In the genomic region with DNA sequence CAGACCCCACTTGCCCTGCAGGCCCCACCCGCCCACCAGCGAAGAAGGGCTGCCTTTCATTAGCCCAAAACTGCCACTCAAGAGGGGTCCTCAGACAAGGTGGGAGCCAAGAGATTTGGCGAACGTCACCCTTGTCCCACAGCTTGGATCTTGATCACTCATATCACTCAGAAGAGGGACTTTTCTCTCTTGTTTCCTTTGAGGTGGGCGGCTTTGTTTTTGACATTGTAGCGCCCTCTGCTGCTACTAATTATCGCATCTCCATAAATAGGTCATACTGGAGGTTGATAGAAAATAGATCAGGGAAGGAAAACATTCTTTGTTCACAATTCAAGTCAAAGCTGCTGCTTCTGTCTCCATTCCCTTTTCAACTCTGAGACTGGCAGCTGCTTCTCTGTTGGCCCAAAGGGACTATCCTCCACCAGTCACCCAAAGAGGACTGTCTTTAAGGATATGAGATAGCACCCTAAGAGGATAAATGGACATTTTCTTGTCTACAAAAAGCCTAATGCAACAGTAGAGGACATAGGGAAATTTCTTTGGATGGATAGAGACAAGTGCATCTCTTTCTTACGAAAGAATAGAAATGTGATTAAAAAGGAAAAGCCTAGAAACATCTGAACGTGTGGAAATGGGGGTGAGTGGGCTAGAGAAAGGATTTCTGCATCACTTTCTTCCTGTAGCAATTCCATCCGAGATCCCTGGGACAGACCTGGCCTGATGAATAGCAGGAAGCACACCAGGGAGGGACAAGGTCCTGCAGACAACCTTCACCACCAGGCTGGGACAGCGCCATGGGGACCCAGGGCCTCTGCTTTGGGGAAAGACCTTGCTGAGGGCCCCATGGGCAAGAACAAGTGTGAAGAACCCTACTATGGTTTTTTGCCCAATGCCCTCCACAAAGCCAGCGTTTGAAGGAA, we compare ENCODE assay signal across 8 cellular contexts.
DNase-seq lines count a peak whose midpoint lies in the region; ATAC-seq and TF ChIP-seq lines count a peak whose summit lies in the region.

No MANE protein-coding gene starts in this region.

- H3K36me3 ChIP-seq in cardiac muscle cell (no peaks in the 10 kb centered on the region), right atrium auricular region (no peaks in the 10 kb centered on the region), NT2/D1 (ENCODE audit: insufficient read depth, insufficient read length, low read length) (no peaks in the 10 kb centered on the region)

- peak; percentile 41 for ATAC-seq in HG03342 (IDR thresholded peaks at IDR 0.05; ENCODE audit: unreplicated experiment)
- ATAC-seq in effector memory CD8-positive, alpha-beta T cell (replicated peaks) = peak; percentile 39
- no peak for ATAC-seq in stimulated activated effector memory CD8-positive, alpha-beta T cell treated with anti-CD3 and anti-CD28 coated beads, Interleukin-12 subunit alpha, Interleukin-12 subunit beta, amount 100 ng/mL, for 72 hours

- H3K9me3 Mint-ChIP-seq in effector memory CD8-positive, alpha-beta T cell = no peaks in the 10 kb centered on the region
- no peaks in the 10 kb centered on the region for H3K9me3 Mint-ChIP-seq in T-helper 2 cell treated with Interferon-gamma antibody and Interleukin-4, amounts not matched to agents 5 μg/mL and 100 μg/mL, for 36 hours
- H3K9me3 Mint-ChIP-seq in stimulated activated effector memory CD8-positive, alpha-beta T cell treated with anti-CD3 and anti-CD28 coated beads, Interleukin-12 subunit alpha, Interleukin-12 subunit beta, amount 100 ng/mL, for 72 hours = no peaks in the 10 kb centered on the region

- H3K27me3 Mint-ChIP-seq in effector memory CD8-positive, alpha-beta T cell = no peaks in the 10 kb centered on the region
- H3K27me3 Mint-ChIP-seq in T-helper 2 cell treated with Interferon-gamma antibody and Interleukin-4, amounts not matched to agents 5 μg/mL and 100 μg/mL, for 36 hours (ENCODE audit: low read depth) = no peaks in the 10 kb centered on the region

- peak; percentile 60 to 74 for DNase-seq in cardiac muscle cell (ENCODE audit: low read depth in 1 of 2, low spot score in 1 of 2)
- DNase-seq in right atrium auricular region (ENCODE audit: low spot score) = no peak
- peak; percentile 50 for DNase-seq in NT2/D1 (ENCODE audit: low read depth, low spot score)
- DNase-seq in effector memory CD8-positive, alpha-beta T cell = no peak
- DNase-seq in mucosa of gallbladder (ENCODE audit: low spot score) = peak; percentile 57
- no peak for DNase-seq in T-helper 2 cell treated with Interferon-gamma antibody and Interleukin-4, amounts not matched to agents 5 μg/mL and 100 μg/mL, for 36 hours (ENCODE audit: low spot score)
- no peak for DNase-seq in stimulated activated effector memory CD8-positive, alpha-beta T cell treated with anti-CD3 and anti-CD28 coated beads, Interleukin-12 subunit alpha, Interleukin-12 subunit beta, amount 100 ng/mL, for 72 hours (ENCODE audit: low spot score in 2 of 2)

- H3K36me3 Mint-ChIP-seq in effector memory CD8-positive, alpha-beta T cell (ENCODE audit: insufficient read depth) = no peaks in the 10 kb centered on the region
- H3K36me3 Mint-ChIP-seq in T-helper 2 cell treated with Interferon-gamma antibody and Interleukin-4, amounts not matched to agents 5 μg/mL and 100 μg/mL, for 36 hours (ENCODE audit: low read depth) = no peaks in the 10 kb centered on the region
- no peaks in the 10 kb centered on the region for H3K36me3 Mint-ChIP-seq in stimulated activated effector memory CD8-positive, alpha-beta T cell treated with anti-CD3 and anti-CD28 coated beads, Interleukin-12 subunit alpha, Interleukin-12 subunit beta, amount 100 ng/mL, for 72 hours

- no peak overlapping the region for H3K9ac ChIP-seq in NT2/D1 (ENCODE audit: insufficient read length, low read depth)

- H3K9me3 ChIP-seq in cardiac muscle cell (ENCODE audit: low read depth) (no peaks in the 10 kb centered on the region), right atrium auricular region (no peaks in the 10 kb centered on the region), NT2/D1 (ENCODE audit: insufficient read depth, low read length) (no peaks in the 10 kb centered on the region)

- H3K4me3 ChIP-seq in cardiac muscle cell = no peak overlapping the region
- H3K4me3 ChIP-seq in right atrium auricular region = no peak overlapping the region
- no peak overlapping the region for H3K4me3 ChIP-seq in NT2/D1 (ENCODE audit: insufficient read length, low read depth)

- no peaks in the 10 kb centered on the region for H3K27me3 ChIP-seq in cardiac muscle cell
- H3K27me3 ChIP-seq in right atrium auricular region = no peaks in the 10 kb centered on the region
- no peaks in the 10 kb centered on the region for H3K27me3 ChIP-seq in NT2/D1 (ENCODE audit: insufficient read depth, insufficient read length)

- H3K27ac Mint-ChIP-seq in effector memory CD8-positive, alpha-beta T cell = no peak overlapping the region
- H3K27ac Mint-ChIP-seq in T-helper 2 cell treated with Interferon-gamma antibody and Interleukin-4, amounts not matched to agents 5 μg/mL and 100 μg/mL, for 36 hours = no peak overlapping the region
- H3K27ac Mint-ChIP-seq in stimulated activated effector memory CD8-positive, alpha-beta T cell treated with anti-CD3 and anti-CD28 coated beads, Interleukin-12 subunit alpha, Interleukin-12 subunit beta, amount 100 ng/mL, for 72 hours = no peak overlapping the region

- H3K27ac ChIP-seq in cardiac muscle cell (no peak overlapping the region), right atrium auricular region (no peak overlapping the region)

- peaks cover 0 to 2% of the 10 kb centered on the region in 2 donors for H3K4me1 Mint-ChIP-seq in effector memory CD8-positive, alpha-beta T cell (ENCODE audit: low read depth in 2 of 2)
- H3K4me1 Mint-ChIP-seq in T-helper 2 cell treated with Interferon-gamma antibody and Interleukin-4, amounts not matched to agents 5 μg/mL and 100 μg/mL, for 36 hours (ENCODE audit: low read depth) = no peaks in the 10 kb centered on the region
- peaks cover 7% of the 10 kb centered on the region for H3K4me1 Mint-ChIP-seq in stimulated activated effector memory CD8-positive, alpha-beta T cell treated with anti-CD3 and anti-CD28 coated beads, Interleukin-12 subunit alpha, Interleukin-12 subunit beta, amount 100 ng/mL, for 72 hours

- TF ChIP-seq CTCF in cardiac muscle cell (IDR thresholded peaks at IDR 0.05; ENCODE audit: low read depth, low read length) (peak; percentile 59), right atrium auricular region (IDR thresholded peaks at IDR 0.05) (peak in 1 of 2 donors; percentile 68)

- no peaks in the 10 kb centered on the region for H3K4me1 ChIP-seq in cardiac muscle cell (ENCODE audit: low read depth)
- H3K4me1 ChIP-seq in right atrium auricular region = peaks cover 0 to 55% of the 10 kb centered on the region in 2 donors
- no peaks in the 10 kb centered on the region for H3K4me1 ChIP-seq in NT2/D1 (ENCODE audit: insufficient read depth, insufficient read length)

- no peak overlapping the region for H3K4me3 Mint-ChIP-seq in effector memory CD8-positive, alpha-beta T cell
- no peak overlapping the region for H3K4me3 Mint-ChIP-seq in T-helper 2 cell treated with Interferon-gamma antibody and Interleukin-4, amounts not matched to agents 5 μg/mL and 100 μg/mL, for 36 hours
- H3K4me3 Mint-ChIP-seq in stimulated activated effector memory CD8-positive, alpha-beta T cell treated with anti-CD3 and anti-CD28 coated beads, Interleukin-12 subunit alpha, Interleukin-12 subunit beta, amount 100 ng/mL, for 72 hours = no peak overlapping the region

Comparison
In these comparisons a context has a peak if more than half of its experiments do, and no peak if none do; other contexts are left out.
1. DNase-seq: peak in cardiac muscle cell (2 of 2), NT2/D1 (single experiment) and mucosa of gallbladder (single experiment); none in right atrium auricular region (single experiment), effector memory CD8-positive, alpha-beta T cell (0 of 3), T-helper 2 cell treated with Interferon-gamma antibody and Interleukin-4, amounts not matched to agents 5 μg/mL and 100 μg/mL, for 36 hours (single experiment) and stimulated activated effector memory CD8-positive, alpha-beta T cell treated with anti-CD3 and anti-CD28 coated beads, Interleukin-12 subunit alpha, Interleukin-12 subunit beta, amount 100 ng/mL, for 72 hours (0 of 2).